8 cellular contexts compared by ENCODE assay signal in genomic region chr20:51128198-51128597, GRCh38.
DNase-seq lines count a peak whose midpoint lies in the region; ATAC-seq, FAIRE-seq and TF ChIP-seq lines count a peak whose summit lies in the region.

No MANE protein-coding gene starts in this region.

- FAIRE-seq in frontal cortex (lab: Jason Lieb, UNC): no peak

- H3K4me1 ChIP-seq in adipocyte (ENCODE audit: control insufficient read depth, insufficient read depth, low read length) (peaks cover 8% of the 10 kb centered on the region), sigmoid colon (peaks cover 0 to 74% (median 40%) of the 10 kb centered on the region in 4 donors)

- no peak overlapping the region for H3K4me3 ChIP-seq in adipocyte (ENCODE audit: low read length)
- H3K4me3 ChIP-seq in sigmoid colon: no peak overlapping the region

- intact Hi-C loops in sigmoid colon (cut with DNase I): no loop called here

- 65 to 71% methylated on average over 4 of the region's 4 CpGs for WGBS in sigmoid colon, 2 donors

- no peak for TF ChIP-seq CTCF in sigmoid colon (IDR thresholded peaks at IDR 0.05)

- H3K27ac ChIP-seq in sigmoid colon: no peak overlapping the region

- H3K36me3 ChIP-seq in adipocyte (ENCODE audit: control insufficient read depth, insufficient read depth, low read length, severe bottlenecking) (no peaks in the 10 kb centered on the region), sigmoid colon (no peaks in the 10 kb centered on the region)

- no peak overlapping the region for H3K9ac ChIP-seq in adipocyte (ENCODE audit: low read length)

- TF ChIP-seq EP300 in sigmoid colon (IDR thresholded peaks at IDR 0.05): no peak

- H3K27me3 ChIP-seq in adipocyte (replicated peaks; ENCODE audit: control insufficient read depth, insufficient read depth, low read length) (no peaks in the 10 kb centered on the region), sigmoid colon (no peaks in the 10 kb centered on the region)

- no peaks in the 10 kb centered on the region for H3K9me3 ChIP-seq in adipocyte (ENCODE audit: control insufficient read depth, low read length)
- H3K9me3 ChIP-seq in sigmoid colon: no peaks in the 10 kb centered on the region

- peak; percentile 87 for ATAC-seq in HG02610 (IDR thresholded peaks at IDR 0.05; ENCODE audit: unreplicated experiment)
- ATAC-seq in HG03439 (IDR thresholded peaks at IDR 0.05; ENCODE audit: unreplicated experiment): no peak

- no peak for TF ChIP-seq POLR2A in sigmoid colon (IDR thresholded peaks at IDR 0.05)

- DNase-seq in GM04504 (ENCODE audit: low read depth): peak; percentile 52
- DNase-seq in adipocyte (ENCODE audit: low read depth): peak; percentile 71
- DNase-seq in myocyte (ENCODE audit: low read depth): peak; percentile 10
- DNase-seq in frontal cortex (ENCODE audit: low spot score in 2 of 2): no peak
- no peak for DNase-seq in SW480 (ENCODE audit: low spot score)
- DNase-seq in sigmoid colon: no peak

Comparison
In these comparisons a context has a peak if more than half of its experiments do, and no peak if none do; other contexts are left out.
1. DNase-seq: peak in GM04504 (single experiment), adipocyte (single experiment) and myocyte (single experiment); none in frontal cortex (0 of 2), SW480 (single experiment) and sigmoid colon (single experiment).